Comparison of ENCODE assay signal across 17 cellular contexts in genomic region chr2:219699440-219699821, GRCh38.
"Had no signal": no experiment of that assay in that cellular context is flagged by ENCODE, and none has a peak within 500 bp of the region (broad histone marks: within the 10 kb centered on the region; RNA-seq: fewer than 3 reads in every experiment).

No MANE protein-coding gene starts in this region.

- H3K27me3 ChIP-seq: colonic mucosa, gastrocnemius medialis, sigmoid colon, stomach had no signal

- DNase-seq: colonic mucosa; dermis blood vessel endothelial cell; gastrocnemius medialis; heart right ventricle; hypothalamus; mucosa of descending colon; naive thymus-derived CD8-positive, alpha-beta T cell; posterior cingulate gyrus; sigmoid colon; stimulated activated CD4-positive, alpha-beta T cell treated with anti-CD3 and anti-CD28 coated beads, Interleukin-2, amount 100 ng/mL, for 24 hours; stimulated activated naive CD4-positive, alpha-beta T cell; stomach; substantia nigra had no signal

- FAIRE-seq: islet of Langerhans, urothelium cell line had no signal

- ATAC-seq: gastrocnemius medialis; heart right ventricle; left lobe of liver; mucosa of descending colon; naive thymus-derived CD8-positive, alpha-beta T cell had no signal

- H3K9me3 ChIP-seq: colonic mucosa, gastrocnemius medialis, mucosa of descending colon, sigmoid colon, stomach had no signal

- H3K27ac ChIP-seq: colonic mucosa, gastrocnemius medialis, heart right ventricle, sigmoid colon, stomach had no signal

- H3K4me3 ChIP-seq: colonic mucosa, gastrocnemius medialis, heart right ventricle, mucosa of descending colon, sigmoid colon, skin epidermis, stomach had no signal

- H3K36me3 ChIP-seq: colonic mucosa, gastrocnemius medialis, heart right ventricle, sigmoid colon, stomach had no signal

- H3K4me1 ChIP-seq: colonic mucosa had no signal
